Comparison of ENCODE assay signal across 8 cellular contexts in genomic region chr1:1068077-1068373, GRCh38. TPM values are rescaled to one million over a fixed set of nuclear protein-coding genes. Genes with fewer than 3 reads are reported as not detected.
DNase-seq lines count a peak whose midpoint lies in the region; ATAC-seq, FAIRE-seq and TF ChIP-seq lines count a peak whose summit lies in the region.

No MANE protein-coding gene starts in this region.

- no peak overlapping the region for H3K9ac ChIP-seq in keratinocyte (ENCODE audit: control insufficient read depth, extremely low read depth, insufficient read depth, low read length)

- peak overlapping the region; percentile 55 for H3K4me3 ChIP-seq in cardiac muscle cell
- peak overlapping the region in 1 of 3 experiments; percentile 9 for H3K4me3 ChIP-seq in keratinocyte (ENCODE audit: control insufficient read depth in 2 of 3, extremely low read depth in 1 of 3, insufficient read depth in 2 of 3, low read depth in 1 of 3, low read length in 3 of 3)

- no peaks in the 10 kb centered on the region for H4K20me1 ChIP-seq in keratinocyte (ENCODE audit: control insufficient read depth, extremely low read depth, insufficient read depth, low read length)

- dilution Hi-C loops in keratinocyte (cut with MboI; ENCODE audit: extremely low pct_ligation_motif_present, low sequenced_read_pairs), result no loop called here

- no peak overlapping the region for H2AFZ ChIP-seq in keratinocyte (ENCODE audit: control insufficient read depth, low read length)

- H3K4me1 ChIP-seq in cardiac muscle cell (ENCODE audit: low read depth) (no peaks in the 10 kb centered on the region), keratinocyte (ENCODE audit: control insufficient read depth, extremely low read depth, insufficient read depth, low read length) (peaks cover 20% of the 10 kb centered on the region)

- POLR2A ChIA-PET in activated CD4-positive, alpha-beta memory T cell treated with anti-CD3 and anti-CD28 coated beads for 36 hours (lab: Charles Lee), result interaction anchor here (1.4 kb wide), 1 partner anchor 54 kb away, joined by 3 read pairs; the partner anchor contains the start of gene ISG15

- ATAC-seq in left ventricle myocardium superior (no peak), HG02870 (IDR thresholded peaks at IDR 0.05; ENCODE audit: unreplicated experiment) (no peak)

- peak overlapping the region; percentile 77 for H3K4me3 Mint-ChIP-seq in activated CD4-positive, alpha-beta memory T cell treated with anti-CD3 and anti-CD28 coated beads for 36 hours
- H3K4me3 Mint-ChIP-seq in type B pancreatic cell, result peak overlapping the region; percentile 83

- TF ChIP-seq CTCF in cardiac muscle cell (IDR thresholded peaks at IDR 0.05; ENCODE audit: low read depth, low read length) (no peak), keratinocyte (optimal IDR thresholded peaks at IDR 0.05 in 1 of 3, IDR thresholded peaks at IDR 0.05 in 1 of 3, conservative IDR thresholded peaks at IDR 0.05 in 1 of 3; ENCODE audit: extremely low read depth in 1 of 3, insufficient read depth in 2 of 3, low read length in 3 of 3) (no peak), type B pancreatic cell (conservative IDR thresholded peaks at IDR 0.05) (no peak)

- no peaks in the 10 kb centered on the region for H3K79me2 ChIP-seq in keratinocyte (ENCODE audit: control insufficient read depth, insufficient read depth, low read length)

- H3K27me3 ChIP-seq in cardiac muscle cell (peaks cover 39% of the 10 kb centered on the region), keratinocyte (ENCODE audit: control insufficient read depth, extremely low read depth, insufficient read depth, low read length) (peaks cover 16% of the 10 kb centered on the region)

- DNase-seq in cardiac muscle cell (ENCODE audit: low read depth in 1 of 2, low spot score in 1 of 2) (no peak), left ventricle myocardium superior (no peak), keratinocyte (ENCODE audit: low read depth, low spot score) (no peak), type B pancreatic cell (ENCODE audit: extremely low spot score, unreplicated experiment) (no peak), cerebellum (ENCODE audit: low spot score) (no peak), NCI-H1092 treated with DMSO at 0.1 percent for 48 hours (lab: John Stamatoyannopoulos, UW) (no peak)
- DNase-seq in activated CD4-positive, alpha-beta memory T cell treated with anti-CD3 and anti-CD28 coated beads for 36 hours, result no peak

- H3K9me3 ChIP-seq in cardiac muscle cell (ENCODE audit: low read depth) (no peaks in the 10 kb centered on the region), keratinocyte (ENCODE audit: control insufficient read depth, low read depth, low read length) (no peaks in the 10 kb centered on the region)

- peaks cover 29% of the 10 kb centered on the region for H3K4me1 Mint-ChIP-seq in activated CD4-positive, alpha-beta memory T cell treated with anti-CD3 and anti-CD28 coated beads for 36 hours (ENCODE audit: low read depth)
- H3K4me1 Mint-ChIP-seq in type B pancreatic cell (ENCODE audit: unreplicated experiment), result peaks cover 4% of the 10 kb centered on the region

- CTCF ChIA-PET in activated CD4-positive, alpha-beta memory T cell treated with anti-CD3 and anti-CD28 coated beads for 36 hours (lab: Charles Lee), result interaction anchor here (0.8 to 1.4 kb wide), 2 partner anchors 49 to 84 kb away, joined by 3 read pairs; no protein-coding TSS in a partner anchor

- H3K36me3 ChIP-seq in cardiac muscle cell (no peaks in the 10 kb centered on the region), keratinocyte (ENCODE audit: control insufficient read depth in 2 of 2, extremely low read depth in 1 of 2, insufficient read depth in 2 of 2, low read length in 2 of 2) (no peaks in the 10 kb centered on the region)

- H3K4me2 ChIP-seq in keratinocyte (ENCODE audit: control insufficient read depth, extremely low read depth, insufficient read depth, low read depth, low read length), result peak overlapping the region; percentile 16

- H3K27ac ChIP-seq in cardiac muscle cell (no peak overlapping the region), keratinocyte (ENCODE audit: control insufficient read depth, insufficient read depth, low read length) (no peak overlapping the region)

- H3K9me3 Mint-ChIP-seq in activated CD4-positive, alpha-beta memory T cell treated with anti-CD3 and anti-CD28 coated beads for 36 hours, result no peaks in the 10 kb centered on the region
- no peaks in the 10 kb centered on the region for H3K9me3 Mint-ChIP-seq in type B pancreatic cell

- H3K36me3 Mint-ChIP-seq in activated CD4-positive, alpha-beta memory T cell treated with anti-CD3 and anti-CD28 coated beads for 36 hours, result peaks cover 2% of the 10 kb centered on the region
- H3K36me3 Mint-ChIP-seq in type B pancreatic cell, result no peaks in the 10 kb centered on the region

- H3K27ac Mint-ChIP-seq in activated CD4-positive, alpha-beta memory T cell treated with anti-CD3 and anti-CD28 coated beads for 36 hours, result no peak overlapping the region
- H3K27ac Mint-ChIP-seq in type B pancreatic cell, result no peak overlapping the region

- H3K9me1 ChIP-seq in keratinocyte (ENCODE audit: control insufficient read depth, extremely low read depth, insufficient read depth, low read length), result no peaks in the 10 kb centered on the region

- no peak for FAIRE-seq in keratinocyte (lab: Jason Lieb, UNC)

- peaks cover 5% of the 10 kb centered on the region for H3K27me3 Mint-ChIP-seq in activated CD4-positive, alpha-beta memory T cell treated with anti-CD3 and anti-CD28 coated beads for 36 hours
- H3K27me3 Mint-ChIP-seq in type B pancreatic cell, result peaks cover 10% of the 10 kb centered on the region

- intact Hi-C loops in left ventricle myocardium superior (cut with micrococcal nuclease), result no loop called here
- intact Hi-C loops in activated CD4-positive, alpha-beta memory T cell treated with anti-CD3 and anti-CD28 coated beads for 36 hours (cut with micrococcal nuclease), result loop anchor here (10.0 kb wide), 1 partner anchor 103 kb away; the partner anchor contains the start of genes KLHL17 and PLEKHN1

RNA-seq across cellular contexts. Expression of gene RNF223, which starts 6.1 kb away (rescaled TPM):
- total RNA-seq in cardiac muscle cell, result 0.33 and 1.7 TPM in 2 replicates
- not detected in 2 replicates for polyA plus RNA-seq in cardiac muscle cell
- total RNA-seq in left ventricle myocardium superior, result not detected
- total RNA-seq in activated CD4-positive, alpha-beta memory T cell treated with anti-CD3 and anti-CD28 coated beads for 36 hours, result not detected
- 0.22 to 0.45 TPM (median 0.32 TPM) in 3 replicates for polyA plus RNA-seq in keratinocyte
- 3.1 TPM for polyA plus RNA-seq in keratinocyte (2011; ENCODE audit: low read depth)
- polyA plus RNA-seq in keratinocyte (2011; cell fraction: cytosol; rRNA removed), result 0.27 and 0.56 TPM in 2 replicates
- polyA plus RNA-seq in keratinocyte (2011; cell fraction: nucleus; rRNA removed), result 0.90 and 0.99 TPM in 2 replicates
- 0.29 and 19.8 TPM in 2 replicates for polyA plus RNA-seq in keratinocyte (2012; ENCODE audit: low replicate concordance)
- polyA minus RNA-seq in keratinocyte, result 0.56 TPM in 1 of 3 replicates, not detected in the others
- polyA minus RNA-seq in keratinocyte (2011; cell fraction: cytosol; rRNA and poly(A)+ RNA removed), result not detected
- 1.2 and 1.8 TPM in 2 replicates for polyA minus RNA-seq in keratinocyte (2011; cell fraction: nucleus; rRNA and poly(A)+ RNA removed)
- total RNA-seq in type B pancreatic cell (ENCODE audit: low replicate concordance), result 1.2 and 2.5 TPM in 2 replicates
- total RNA-seq in cerebellum, result not detected

RNA-seq across cellular contexts. Expression of gene C1orf159, which starts 47.9 kb away (rescaled TPM):
- total RNA-seq in cardiac muscle cell, result 21.8 and 36.2 TPM in 2 replicates
- polyA plus RNA-seq in cardiac muscle cell, result 17.7 and 21.7 TPM in 2 replicates
- 4.0 TPM for total RNA-seq in left ventricle myocardium superior
- total RNA-seq in activated CD4-positive, alpha-beta memory T cell treated with anti-CD3 and anti-CD28 coated beads for 36 hours, result 10 to 100 TPM; 19.5 to 20.5 TPM
- polyA plus RNA-seq in keratinocyte, result 6.1 to 8.8 TPM (median 8.0 TPM) in 3 replicates
- polyA plus RNA-seq in keratinocyte (2011; ENCODE audit: low read depth), result 3.2 TPM
- polyA plus RNA-seq in keratinocyte (2011; cell fraction: cytosol; rRNA removed), result 3.5 and 10.1 TPM in 2 replicates
- 19.2 and 30.8 TPM in 2 replicates for polyA plus RNA-seq in keratinocyte (2011; cell fraction: nucleus; rRNA removed)
- polyA plus RNA-seq in keratinocyte (2012; ENCODE audit: low replicate concordance), result 9.8 and 11.1 TPM in 2 replicates
- 2.4 to 4.1 TPM (median 3.7 TPM) in 3 replicates for polyA minus RNA-seq in keratinocyte
- 8.4 TPM for polyA minus RNA-seq in keratinocyte (2011; cell fraction: cytosol; rRNA and poly(A)+ RNA removed)
- 9.0 and 9.5 TPM in 2 replicates for polyA minus RNA-seq in keratinocyte (2011; cell fraction: nucleus; rRNA and poly(A)+ RNA removed)
- total RNA-seq in type B pancreatic cell (ENCODE audit: low replicate concordance), result 20.0 and 21.2 TPM in 2 replicates
- total RNA-seq in cerebellum, result 11.3 TPM

RNA-seq across cellular contexts. Expression of gene AGRN, which starts 48.1 kb away (rescaled TPM):
- total RNA-seq in cardiac muscle cell, result 95.5 and 154 TPM in 2 replicates
- 23.5 and 30.6 TPM in 2 replicates for polyA plus RNA-seq in cardiac muscle cell
- 18.5 TPM for total RNA-seq in left ventricle myocardium superior
- total RNA-seq in activated CD4-positive, alpha-beta memory T cell treated with anti-CD3 and anti-CD28 coated beads for 36 hours, result 10 to 100 TPM; 33.2 to 35.6 TPM
- polyA plus RNA-seq in keratinocyte, result 72.4 to 128 TPM (median 115 TPM) in 3 replicates
- 39.1 TPM for polyA plus RNA-seq in keratinocyte (2011; ENCODE audit: low read depth)
- polyA plus RNA-seq in keratinocyte (2011; cell fraction: cytosol; rRNA removed), result 16.3 and 42.4 TPM in 2 replicates
- 502 and 631 TPM in 2 replicates for polyA plus RNA-seq in keratinocyte (2011; cell fraction: nucleus; rRNA removed)
- 81.1 and 250 TPM in 2 replicates for polyA plus RNA-seq in keratinocyte (2012; ENCODE audit: low replicate concordance)
- 138 to 307 TPM (median 166 TPM) in 3 replicates for polyA minus RNA-seq in keratinocyte
- 279 TPM for polyA minus RNA-seq in keratinocyte (2011; cell fraction: cytosol; rRNA and poly(A)+ RNA removed)
- polyA minus RNA-seq in keratinocyte (2011; cell fraction: nucleus; rRNA and poly(A)+ RNA removed), result 641 and 796 TPM in 2 replicates
- 166 and 285 TPM in 2 replicates for total RNA-seq in type B pancreatic cell (ENCODE audit: low replicate concordance)
- total RNA-seq in cerebellum, result 71.5 TPM

RNA-seq across cellular contexts. Expression of gene ISG15, which starts 54.7 kb away (rescaled TPM):
- total RNA-seq in cardiac muscle cell, result 73.4 and 111 TPM in 2 replicates
- 68.2 and 110 TPM in 2 replicates for polyA plus RNA-seq in cardiac muscle cell
- total RNA-seq in left ventricle myocardium superior, result 16.4 TPM
- total RNA-seq in activated CD4-positive, alpha-beta memory T cell treated with anti-CD3 and anti-CD28 coated beads for 36 hours, result 100 to 1,000 TPM in 1 of 2 experiments, 10 to 100 TPM in 1; 96.9 to 108 TPM
- 222 to 711 TPM (median 246 TPM) in 3 replicates for polyA plus RNA-seq in keratinocyte
- 26.1 TPM for polyA plus RNA-seq in keratinocyte (2011; ENCODE audit: low read depth)
- 145 and 468 TPM in 2 replicates for polyA plus RNA-seq in keratinocyte (2011; cell fraction: cytosol; rRNA removed)
- 104 and 161 TPM in 2 replicates for polyA plus RNA-seq in keratinocyte (2011; cell fraction: nucleus; rRNA removed)
- polyA plus RNA-seq in keratinocyte (2012; ENCODE audit: low replicate concordance), result 16.6 and 445 TPM in 2 replicates
- polyA minus RNA-seq in keratinocyte, result 93.8 to 242 TPM (median 129 TPM) in 3 replicates
- 327 TPM for polyA minus RNA-seq in keratinocyte (2011; cell fraction: cytosol; rRNA and poly(A)+ RNA removed)
- 62.5 and 82.8 TPM in 2 replicates for polyA minus RNA-seq in keratinocyte (2011; cell fraction: nucleus; rRNA and poly(A)+ RNA removed)
- 20.8 and 34.6 TPM in 2 replicates for total RNA-seq in type B pancreatic cell (ENCODE audit: low replicate concordance)
- 10.3 TPM for total RNA-seq in cerebellum
